9 cellular contexts compared by ENCODE assay signal in genomic region chr19:35644987-35645679, GRCh38. TPM values are rescaled to one million over a fixed set of nuclear protein-coding genes. Genes with fewer than 3 reads are reported as not detected.
DNase-seq lines count a peak whose midpoint lies in the region; ATAC-seq, FAIRE-seq and TF ChIP-seq lines count a peak whose summit lies in the region.
"Had no signal": no experiment of that assay in that cellular context is flagged by ENCODE, and none has a peak within 500 bp of the region (broad histone marks: within the 10 kb centered on the region; RNA-seq: fewer than 3 reads in every experiment).

No MANE protein-coding gene starts in this region.

- H2AFZ ChIP-seq in astrocyte (ENCODE audit: low read depth, low read length), result peak overlapping the region; percentile 95

- H3K27ac Mint-ChIP-seq in T-helper 17 cell, result peak overlapping the region; percentile 67
- peak overlapping the region; percentile 62 for H3K27ac Mint-ChIP-seq in astrocyte (ENCODE audit: unreplicated experiment)

- H3K27ac ChIP-seq in astrocyte (ENCODE audit: low read depth, low read length) (no peak overlapping the region), skeletal muscle tissue (ENCODE audit: low read depth, low read length) (peak overlapping the region; percentile 74)

- ATAC-seq in T-helper 17 cell, result no peak
- ATAC-seq in HG02840 (IDR thresholded peaks at IDR 0.05; ENCODE audit: low FRiP score, unreplicated experiment), result no peak

- H3K4me3 ChIP-seq in NB4 (ENCODE audit: low read depth, low read length) (peak overlapping the region; percentile 41), astrocyte (ENCODE audit: insufficient read depth, low read depth, low read length) (peak overlapping the region; percentile 47), iPS-11a (ENCODE audit: low read depth, low read length) (peak overlapping the region; percentile 30), skeletal muscle tissue (ENCODE audit: low read length in 3 of 3) (peak overlapping the region; percentile 79 to 84 (median 81))

- H4K20me1 ChIP-seq in astrocyte (ENCODE audit: insufficient read depth, low read length), result peaks cover under 1% of the 10 kb centered on the region

- no peaks in the 10 kb centered on the region for H3K9me3 Mint-ChIP-seq in astrocyte (ENCODE audit: unreplicated experiment)

- H3K36me3 ChIP-seq in astrocyte (ENCODE audit: insufficient read depth, low read length) (no peaks in the 10 kb centered on the region), skeletal muscle tissue (ENCODE audit: control insufficient read depth in 3 of 3, insufficient read depth in 3 of 3, low read length in 3 of 3) (no peaks in the 10 kb centered on the region)

- no peak for TF ChIP-seq POLR2A in NB4 (IDR thresholded peaks at IDR 0.05; ENCODE audit: extremely low read depth, insufficient read length)

- H3K27me3 Mint-ChIP-seq in T-helper 17 cell (no peaks in the 10 kb centered on the region), astrocyte (ENCODE audit: low read depth, unreplicated experiment) (no peaks in the 10 kb centered on the region)

- H3K9me3 ChIP-seq in T-helper 17 cell (ENCODE audit: control insufficient read depth, low read length, poor library complexity, severe bottlenecking) (no peaks in the 10 kb centered on the region), astrocyte (ENCODE audit: insufficient read depth, low read depth, low read length) (no peaks in the 10 kb centered on the region), skeletal muscle tissue (ENCODE audit: control insufficient read depth in 3 of 3, low read length in 3 of 3) (no peaks in the 10 kb centered on the region)

- TF ChIP-seq CTCF in D721Med (IDR thresholded peaks at IDR 0.05; ENCODE audit: insufficient read depth, missing control alignments), result no peak
- TF ChIP-seq CTCF in NB4 (IDR thresholded peaks at IDR 0.05; ENCODE audit: low read depth, low read length), result no peak
- no peak for TF ChIP-seq CTCF in astrocyte (IDR thresholded peaks at IDR 0.05; ENCODE audit: insufficient read depth, low read depth, low read length)

- H3K4me1 Mint-ChIP-seq in T-helper 17 cell (peaks cover 18% of the 10 kb centered on the region), astrocyte (ENCODE audit: low read depth, unreplicated experiment) (peaks cover 5% of the 10 kb centered on the region)

- DNase-seq in D721Med (ENCODE audit: insufficient read length, low spot score), result peak; percentile 59
- DNase-seq in NB4 (ENCODE audit: low read depth), result peak; percentile 80
- DNase-seq in T-helper 17 cell, result peak; percentile 50 to 71 (median 70)
- no peak for DNase-seq in astrocyte (ENCODE audit: low read depth)
- no peak for DNase-seq in HPDE6-E6E7 (ENCODE audit: extremely low spot score)

- H3K27me3 ChIP-seq in astrocyte (ENCODE audit: insufficient read depth, low read length) (no peaks in the 10 kb centered on the region), skeletal muscle tissue (ENCODE audit: control insufficient read depth in 3 of 3, insufficient read depth in 3 of 3, low read length in 3 of 3) (peaks cover 0 to 13% (median 0%) of the 10 kb centered on the region in 3 donors)

- H3K9ac ChIP-seq in astrocyte (ENCODE audit: low read length) (peak overlapping the region; percentile 70), skeletal muscle tissue (ENCODE audit: low read depth in 1 of 3, low read length in 3 of 3) (peak overlapping the region; percentile 65 to 83 (median 75))

- peak overlapping the region; percentile 90 for H3K4me3 Mint-ChIP-seq in T-helper 17 cell
- peak overlapping the region; percentile 81 for H3K4me3 Mint-ChIP-seq in astrocyte (ENCODE audit: unreplicated experiment)

- peak overlapping the region; percentile 95 for H3K4me2 ChIP-seq in astrocyte (ENCODE audit: low read length)

- no peak for FAIRE-seq in D721Med (lab: Jason Lieb, UNC)
- FAIRE-seq in astrocyte (lab: Jason Lieb, UNC), result no peak

- H3K4me1 ChIP-seq in astrocyte (ENCODE audit: insufficient read depth, low read length) (peaks cover 21% of the 10 kb centered on the region), skeletal muscle tissue (ENCODE audit: control insufficient read depth in 3 of 3, insufficient read depth in 3 of 3, low read length in 3 of 3) (peaks cover 28 to 36% (median 31%) of the 10 kb centered on the region in 3 donors)

- peaks cover 20% of the 10 kb centered on the region for H3K79me2 ChIP-seq in astrocyte (ENCODE audit: insufficient read depth, low read length)

- H3K36me3 Mint-ChIP-seq in T-helper 17 cell (ENCODE audit: low read depth) (no peaks in the 10 kb centered on the region), astrocyte (ENCODE audit: low read depth, unreplicated experiment) (peaks cover 2% of the 10 kb centered on the region)

RNA-seq across cellular contexts. Expression of gene COX6B1, which starts 3.0 kb away (rescaled TPM):
- 100 to 1,000 TPM; 194 to 206 TPM for total RNA-seq in T-helper 17 cell
- total RNA-seq in astrocyte, result 326 and 344 TPM in 2 replicates
- total RNA-seq in skeletal muscle tissue, result 368 TPM

RNA-seq across cellular contexts. Expression of gene ETV2, which starts 3.6 kb away (rescaled TPM):
- under 1 TPM; 0.50 to 0.52 TPM for total RNA-seq in T-helper 17 cell
- 0.45 TPM in 1 of 2 replicates, not detected in the other for total RNA-seq in astrocyte
- 2.1 TPM for total RNA-seq in skeletal muscle tissue
- total RNA-seq: T-helper 1 cell treated with Interleukin-12 subunit alpha and Interleukin-12 subunit beta and Interleukin-4 antibody, amounts not matched to agents 30 ng/mL and 1 ng/mL, for 36 hours had no signal

RNA-seq across cellular contexts. Expression of gene RBM42, which starts 16.3 kb away (rescaled TPM):
- total RNA-seq in T-helper 17 cell (10 to 100 TPM; 39.6 to 40.8 TPM), astrocyte (102 and 106 TPM in 2 replicates), skeletal muscle tissue (20.9 TPM)

RNA-seq across cellular contexts. Expression of gene UPK1A, which starts 21.2 kb away (rescaled TPM):
- total RNA-seq in T-helper 17 cell (under 1 TPM in 1 of 2 donors, not detected in 1; 0.44 TPM), astrocyte (0.18 TPM in 1 of 2 replicates, not detected in the other), skeletal muscle tissue (not detected)

RNA-seq across cellular contexts. Expression of gene HAUS5, which starts 32.6 kb away (rescaled TPM):
- 10 to 100 TPM; 24.0 to 27.0 TPM for total RNA-seq in T-helper 17 cell
- total RNA-seq in astrocyte, result 5.3 and 6.0 TPM in 2 replicates
- 5.7 TPM for total RNA-seq in skeletal muscle tissue

Comparison
In these comparisons a context has a peak if more than half of its experiments do, and no peak if none do; other contexts are left out.
1. DNase-seq: peak in D721Med (single experiment), NB4 (single experiment) and T-helper 17 cell (3 of 3); none in astrocyte (single experiment) and HPDE6-E6E7 (single experiment).
2. H3K4me3 ChIP-seq: peak in every context shown above with its lines; median percentile 81 in skeletal muscle tissue; 47 in astrocyte; 41 in NB4; 30 in iPS-11a.